In genomic region chr12:39672976-39673375, GRCh38 we compare ENCODE assay signal across 22 cellular contexts.
"Had no signal": no experiment of that assay in that cellular context is flagged by ENCODE, and none has a peak within 500 bp of the region (broad histone marks: within the 10 kb centered on the region; RNA-seq: fewer than 3 reads in every experiment).

No MANE protein-coding gene starts in this region.

- H3K27me3 ChIP-seq: adrenal gland, ascending aorta, brain microvascular endothelial cell, foreskin keratinocyte, tibial artery had no signal

- DNase-seq: activated CD4-positive, alpha-beta T cell treated with anti-CD3 and anti-CD28 coated beads, Interleukin-2, amount 50 U/mL, for 48 hours; activated gamma-delta T cell; adrenal gland; brain microvascular endothelial cell; caudate nucleus; effector CD8-positive, alpha-beta T cell; foreskin keratinocyte; left colon; posterior cingulate gyrus; small intestine; stimulated activated CD4-positive, alpha-beta T cell treated with anti-CD3 and anti-CD28 coated beads, Interleukin-2, amount 100 ng/mL, for 24 hours; stimulated activated naive CD8-positive, alpha-beta T cell treated with anti-CD3 and anti-CD28 coated beads, Interleukin-15, amount 100 ng/mL, for 72 hours; tibial artery had no signal

- ATAC-seq: foreskin keratinocyte; left colon; sciatic nerve; stimulated activated effector memory CD8-positive, alpha-beta T cell treated with anti-CD3 and anti-CD28 coated beads, Interleukin-12 subunit alpha, Interleukin-12 subunit beta, amount 100 ng/mL, for 72 hours; stimulated activated naive CD8-positive, alpha-beta T cell treated with anti-CD3 and anti-CD28 coated beads, Interleukin-15, amount 100 ng/mL, for 72 hours; WTC11 had no signal

- H3K27ac Mint-ChIP-seq: activated T-helper 1 cell treated with anti-CD3 and anti-CD28 coated beads, Interleukin-12 subunit alpha, Interleukin-12 subunit beta, Interleukin-2, Interleukin-4 antibody, amounts not matched to agents 30 ng/mL and 10 ng/mL and 1 ng/mL, durations not matched to agents 14 hours and 24 hours and 36 hours; dendritic cell treated with granulocyte-macrophage colony-stimulating factor and Interleukin-4, amounts not matched to agents 40 ng/mL and 50 ng/mL, for 4 days; memory B cell; natural killer cell treated with Interleukin-12 subunit alpha and Interleukin-12 subunit beta and Interleukin-15 and Interleukin-18, amount 100 ng/mL, for 72 hours; WTC11 had no signal

- H3K27me3 Mint-ChIP-seq: activated naive CD4-positive, alpha-beta T cell treated with anti-CD3 and anti-CD28 coated beads, Interleukin-2, amount 50 U/mL, for 24 hours; dendritic cell treated with granulocyte-macrophage colony-stimulating factor and Interleukin-4, amounts not matched to agents 40 ng/mL and 50 ng/mL, for 4 days; stimulated activated naive CD8-positive, alpha-beta T cell treated with anti-CD3 and anti-CD28 coated beads, Interleukin-15, amount 100 ng/mL, for 72 hours had no signal

- H3K36me3 ChIP-seq: adrenal gland, ascending aorta, brain microvascular endothelial cell, tibial artery had no signal

- H3K4me3 ChIP-seq: adrenal gland, ascending aorta, tibial artery had no signal

- H3K4me1 ChIP-seq: adrenal gland, ascending aorta, foreskin keratinocyte, tibial artery had no signal

- H3K4me3 Mint-ChIP-seq: activated naive CD4-positive, alpha-beta T cell treated with anti-CD3 and anti-CD28 coated beads, Interleukin-2, amount 50 U/mL, for 24 hours; activated T-helper 1 cell treated with anti-CD3 and anti-CD28 coated beads, Interleukin-12 subunit alpha, Interleukin-12 subunit beta, Interleukin-2, Interleukin-4 antibody, amounts not matched to agents 30 ng/mL and 10 ng/mL and 1 ng/mL, durations not matched to agents 14 hours and 24 hours and 36 hours; dendritic cell treated with granulocyte-macrophage colony-stimulating factor and Interleukin-4, amounts not matched to agents 40 ng/mL and 50 ng/mL, for 4 days; memory B cell; natural killer cell treated with Interleukin-12 subunit alpha and Interleukin-12 subunit beta and Interleukin-15 and Interleukin-18, amount 100 ng/mL, for 72 hours; stimulated activated effector memory CD8-positive, alpha-beta T cell treated with anti-CD3 and anti-CD28 coated beads, Interleukin-12 subunit alpha, Interleukin-12 subunit beta, amount 100 ng/mL, for 72 hours; stimulated activated naive CD8-positive, alpha-beta T cell treated with anti-CD3 and anti-CD28 coated beads, Interleukin-15, amount 100 ng/mL, for 72 hours; WTC11 had no signal

- H3K9me3 ChIP-seq: adrenal gland, ascending aorta had no signal

- H3K36me3 Mint-ChIP-seq: stimulated activated effector memory CD8-positive, alpha-beta T cell treated with anti-CD3 and anti-CD28 coated beads, Interleukin-12 subunit alpha, Interleukin-12 subunit beta, amount 100 ng/mL, for 72 hours had no signal
